Comparison of ENCODE assay signal across 8 cellular contexts in the genomic region with DNA sequence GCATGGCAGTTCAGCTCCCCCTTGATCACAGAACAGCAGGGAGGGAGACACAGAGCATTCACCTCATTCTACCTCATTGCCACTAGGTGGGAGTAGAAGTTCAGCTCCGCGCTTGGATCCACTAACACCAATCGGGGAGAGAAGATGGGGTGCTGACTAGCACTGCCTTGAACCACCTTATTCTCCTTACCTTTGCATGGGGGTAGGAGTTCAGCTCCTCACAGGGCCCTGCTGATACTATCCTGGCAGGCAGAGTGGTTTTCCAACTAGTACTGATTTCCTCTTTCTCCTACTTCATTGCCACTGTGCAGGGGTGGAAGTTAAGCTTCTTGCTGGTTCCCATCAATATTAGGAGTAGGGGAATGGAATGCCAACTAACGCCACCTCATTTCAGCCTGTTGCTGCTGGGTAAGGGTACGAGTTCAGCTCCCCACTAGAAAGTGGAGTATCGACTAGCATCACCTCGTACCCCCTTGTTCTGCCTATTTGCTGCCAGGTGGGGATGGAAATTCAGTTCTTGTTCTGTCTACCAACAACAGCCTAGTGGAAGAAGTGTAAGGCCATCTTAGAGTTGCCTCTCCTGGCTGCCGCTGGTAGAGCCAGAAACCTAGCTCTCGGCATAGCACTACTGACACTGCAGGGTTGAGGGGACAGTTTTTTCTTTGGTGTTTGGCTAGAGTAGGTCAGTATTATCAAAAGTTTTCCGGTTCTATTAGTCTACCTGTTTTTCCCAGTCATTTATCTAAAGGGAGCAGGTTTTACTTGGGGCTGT.
DNase-seq lines count a peak whose midpoint lies in the region; ATAC-seq and TF ChIP-seq lines count a peak whose summit lies in the region.

No MANE protein-coding gene starts in this region.

- H3K36me3 ChIP-seq in Peyer's patch, result no peaks in the 10 kb centered on the region

- no peak overlapping the region for H3K27ac Mint-ChIP-seq in activated T-cell treated with anti-CD3 and anti-CD28 coated beads, Interleukin-2, amount 50 U/mL, for 72 hours
- H3K27ac Mint-ChIP-seq in activated T-cell treated with anti-CD3 and anti-CD28 coated beads, Interleukin-2, amount 50 U/mL, for 24 hours, result no peak overlapping the region

- no peaks in the 10 kb centered on the region for H3K36me3 Mint-ChIP-seq in activated T-cell treated with anti-CD3 and anti-CD28 coated beads, Interleukin-2, amount 50 U/mL, for 72 hours (ENCODE audit: insufficient read depth in 2 of 2)
- H3K36me3 Mint-ChIP-seq in activated T-cell treated with anti-CD3 and anti-CD28 coated beads, Interleukin-2, amount 50 U/mL, for 24 hours (ENCODE audit: low read depth), result no peaks in the 10 kb centered on the region

- ATAC-seq in activated T-cell treated with anti-CD3 and anti-CD28 coated beads, Interleukin-2, amount 50 U/mL, for 72 hours (replicated peaks in 1 of 2), result peak; percentile 63 to 73
- ATAC-seq in GM21619 (IDR thresholded peaks at IDR 0.05; ENCODE audit: unreplicated experiment), result peak; percentile 71

- H3K27me3 ChIP-seq in Peyer's patch, result no peaks in the 10 kb centered on the region
- no peaks in the 10 kb centered on the region for H3K27me3 ChIP-seq in dorsolateral prefrontal cortex

- DNase-seq in activated T-cell treated with anti-CD3 and anti-CD28 coated beads, Interleukin-2, amount 50 U/mL, for 72 hours, result peak; percentile 8 to 23
- no peak for DNase-seq in activated T-cell treated with anti-CD3 and anti-CD28 coated beads, Interleukin-2, amount 50 U/mL, for 24 hours
- DNase-seq in HT1080 (ENCODE audit: low read depth) (peak; percentile 39), Peyer's patch (peak in 1 of 3 donors; percentile 52), dorsolateral prefrontal cortex (peak in 8 of 10 donors; percentile 15 to 68 (median 58)), lung microvascular endothelial cell (ENCODE audit: low read depth in 2 of 2) (peak; percentile 46 to 53)
- no peak for DNase-seq in stimulated activated naive CD4-positive, alpha-beta T cell (lab: John Stamatoyannopoulos, UW)

- no peak for TF ChIP-seq POLR2A in Peyer's patch (IDR thresholded peaks at IDR 0.05)

- no peaks in the 10 kb centered on the region for H3K4me1 Mint-ChIP-seq in activated T-cell treated with anti-CD3 and anti-CD28 coated beads, Interleukin-2, amount 50 U/mL, for 72 hours (ENCODE audit: low read depth)
- no peaks in the 10 kb centered on the region for H3K4me1 Mint-ChIP-seq in activated T-cell treated with anti-CD3 and anti-CD28 coated beads, Interleukin-2, amount 50 U/mL, for 24 hours (ENCODE audit: low read depth)

- H3K27me3 Mint-ChIP-seq in activated T-cell treated with anti-CD3 and anti-CD28 coated beads, Interleukin-2, amount 50 U/mL, for 72 hours (ENCODE audit: low read depth), result no peaks in the 10 kb centered on the region
- peaks cover 5% of the 10 kb centered on the region for H3K27me3 Mint-ChIP-seq in activated T-cell treated with anti-CD3 and anti-CD28 coated beads, Interleukin-2, amount 50 U/mL, for 24 hours

- no peak overlapping the region for H3K4me3 Mint-ChIP-seq in activated T-cell treated with anti-CD3 and anti-CD28 coated beads, Interleukin-2, amount 50 U/mL, for 72 hours
- H3K4me3 Mint-ChIP-seq in activated T-cell treated with anti-CD3 and anti-CD28 coated beads, Interleukin-2, amount 50 U/mL, for 24 hours, result no peak overlapping the region

- H3K9me3 Mint-ChIP-seq in activated T-cell treated with anti-CD3 and anti-CD28 coated beads, Interleukin-2, amount 50 U/mL, for 72 hours, result no peaks in the 10 kb centered on the region
- no peaks in the 10 kb centered on the region for H3K9me3 Mint-ChIP-seq in activated T-cell treated with anti-CD3 and anti-CD28 coated beads, Interleukin-2, amount 50 U/mL, for 24 hours

- H3K9me3 ChIP-seq in Peyer's patch, result no peaks in the 10 kb centered on the region

- H3K4me1 ChIP-seq in Peyer's patch, result no peaks in the 10 kb centered on the region

- no peak overlapping the region for H3K27ac ChIP-seq in Peyer's patch
- peak overlapping the region; percentile 46 to 97 (median 88) for H3K27ac ChIP-seq in dorsolateral prefrontal cortex

- peak in 5 of 6 experiments; percentile 5 to 47 (median 44) for TF ChIP-seq CTCF in Peyer's patch (IDR thresholded peaks at IDR 0.05)
- peak; percentile 28 to 88 (median 76) for TF ChIP-seq CTCF in dorsolateral prefrontal cortex (IDR thresholded peaks at IDR 0.05 in 54 of 56, conservative IDR thresholded peaks at IDR 0.05 in 2 of 56; ENCODE audit: low read depth in 1 of 56, partially characterized antibody in 56 of 56)

- no peak overlapping the region for H3K4me3 ChIP-seq in Peyer's patch
- no peak overlapping the region for H3K4me3 ChIP-seq in dorsolateral prefrontal cortex

- intact Hi-C loops in dorsolateral prefrontal cortex (cut with DNase I), result loop anchor here (2.0 to 10.0 kb wide), 11 partner anchors 128 to 688 kb away; no protein-coding TSS in a partner anchor

Comparison
In these comparisons a context has a peak if more than half of its experiments do, and no peak if none do; other contexts are left out.
1. DNase-seq: peak in activated T-cell treated with anti-CD3 and anti-CD28 coated beads, Interleukin-2, amount 50 U/mL, for 72 hours (2 of 2), HT1080 (single experiment), dorsolateral prefrontal cortex (8 of 10) and lung microvascular endothelial cell (2 of 2); none in activated T-cell treated with anti-CD3 and anti-CD28 coated beads, Interleukin-2, amount 50 U/mL, for 24 hours (single experiment) and stimulated activated naive CD4-positive, alpha-beta T cell (0 of 6).
2. H3K27ac ChIP-seq: peak in dorsolateral prefrontal cortex (59 of 59); none in Peyer's patch (0 of 4).